Comparison of ENCODE assay signal across 10 cellular contexts in genomic region chr2:237996041-237996593, GRCh38. TPM values are rescaled to one million over a fixed set of nuclear protein-coding genes. Genes with fewer than 3 reads are reported as not detected.
A peak's percentile ranks its signal among the peaks of the same experiment; 100 is the strongest.
DNase-seq lines count a peak whose midpoint lies in the region; ATAC-seq lines count a peak whose summit lies in the region.
"Had no signal": no experiment of that assay in that cellular context is flagged by ENCODE, and none has a peak within 500 bp of the region (broad histone marks: within the 10 kb centered on the region; RNA-seq: fewer than 3 reads in every experiment).

No MANE protein-coding gene starts in this region.

- ATAC-seq in HG02798 (IDR thresholded peaks at IDR 0.05; ENCODE audit: poor library complexity, unreplicated experiment) (no peak), HG02571 (IDR thresholded peaks at IDR 0.05; ENCODE audit: unreplicated experiment) (no peak)

- H3K27ac ChIP-seq in SJSA1, result peak overlapping the region; percentile 56

- H3K36me3 ChIP-seq in SJSA1, result peaks cover 7% of the 10 kb centered on the region

- H3K4me1 ChIP-seq in SJSA1 (replicated peaks), result peaks cover 23% of the 10 kb centered on the region

- DNase-seq in A172 (ENCODE audit: low spot score), result peak; percentile 36
- DNase-seq in ELR (ENCODE audit: low read depth), result peak; percentile 56
- peak; percentile 64 to 85 for DNase-seq in SJSA1 (ENCODE audit: low read depth in 1 of 2, low spot score in 2 of 2)
- peak; percentile 17 for DNase-seq in fibroblast of the conjunctiva (ENCODE audit: low read depth)
- DNase-seq in activated CD4-positive, alpha-beta T cell treated with anti-CD3 and anti-CD28 coated beads for 48 hours, result no peak
- no peak for DNase-seq in effector CD8-positive, alpha-beta T cell (lab: John Stamatoyannopoulos, UW)
- DNase-seq: activated gamma-delta T cell treated with Interleukin-2 at 50 U/mL for 16 hours, NCI-H187 had no signal

- no peaks in the 10 kb centered on the region for H3K9me3 ChIP-seq in SJSA1 (replicated peaks)

- no peaks in the 10 kb centered on the region for H3K27me3 ChIP-seq in SJSA1 (replicated peaks)

- H3K4me3 ChIP-seq in SJSA1, result no peak overlapping the region

RNA-seq across cellular contexts. Expression of gene UBE2F, which starts 29.3 kb away (rescaled TPM):
- 74.5 and 116 TPM in 2 replicates for total RNA-seq in A172 (2014; rRNA removed; shearing (Covaris generic))
- 63.0 and 100 TPM in 2 replicates for total RNA-seq in SJSA1 (2014; rRNA removed; shearing (Covaris generic))

Comparison
In these comparisons a context has a peak if more than half of its experiments do, and no peak if none do; other contexts are left out.
1. DNase-seq: peak in A172 (single experiment), ELR (single experiment), SJSA1 (2 of 2) and fibroblast of the conjunctiva (single experiment); none in activated CD4-positive, alpha-beta T cell treated with anti-CD3 and anti-CD28 coated beads for 48 hours (single experiment) and effector CD8-positive, alpha-beta T cell (single experiment).